ENCODE assay signal across 19 cellular contexts in genomic region chr11:84243629-84244263, GRCh38.
DNase-seq lines count a peak whose midpoint lies in the region; ATAC-seq, FAIRE-seq and TF ChIP-seq lines count a peak whose summit lies in the region.
"Had no signal": no experiment of that assay in that cellular context is flagged by ENCODE, and none has a peak within 500 bp of the region (broad histone marks: within the 10 kb centered on the region; RNA-seq: fewer than 3 reads in every experiment).

No MANE protein-coding gene starts in this region.

- no peak overlapping the region for H3K27ac Mint-ChIP-seq in CD4-positive, alpha-beta T cell
- H3K27ac Mint-ChIP-seq: activated naive CD4-positive, alpha-beta T cell treated with anti-CD3 and anti-CD28 coated beads, Interleukin-2, amount 50 U/mL, for 24 hours; stimulated activated naive CD8-positive, alpha-beta T cell treated with anti-CD3 and anti-CD28 coated beads, Interleukin-15, Interleukin-2, amounts not matched to agents 100 ng/mL and 50 ng/mL, for 24 hours had no signal

- H3K27me3 ChIP-seq in CD4-positive, alpha-beta T cell (ENCODE audit: control insufficient read depth, insufficient read depth, low read length), result no peaks in the 10 kb centered on the region
- H3K27me3 ChIP-seq: cardiac muscle cell, foreskin keratinocyte had no signal

- CTCF ChIA-PET in CD4-positive, alpha-beta T cell (lab: Charles Lee), result no interaction called here

- DNase-seq in GM19239 (ENCODE audit: insufficient read length, low spot score) (no peak), mesenteric fat pad (ENCODE audit: low spot score) (no peak)
- DNase-seq in CD4-positive, alpha-beta T cell, result no peak
- no peak for DNase-seq in activated T-cell treated with anti-CD3 and anti-CD28 coated beads, Interleukin-2, amount 50 U/mL, for 4 hours
- DNase-seq: DMS79, foreskin keratinocyte, IMR-90, midbrain, NCI-H1105, NCI-H345, occipital lobe had no signal

- intact Hi-C loops in CD4-positive, alpha-beta T cell (cut with DNase I, micrococcal nuclease), result no loop called here

- H3K9me3 ChIP-seq in CD4-positive, alpha-beta T cell (ENCODE audit: control insufficient read depth, low read length), result peaks cover 5% of the 10 kb centered on the region

- H3K9me3 Mint-ChIP-seq in CD4-positive, alpha-beta T cell, result peaks cover 5% of the 10 kb centered on the region
- H3K9me3 Mint-ChIP-seq in activated T-cell treated with anti-CD3 and anti-CD28 coated beads, Interleukin-2, amount 50 U/mL, for 4 hours, result peaks cover 4% of the 10 kb centered on the region
- H3K9me3 Mint-ChIP-seq: activated naive CD4-positive, alpha-beta T cell treated with anti-CD3 and anti-CD28 coated beads, Interleukin-2, amount 50 U/mL, for 24 hours had no signal

- H3K27me3 Mint-ChIP-seq in CD4-positive, alpha-beta T cell, result no peaks in the 10 kb centered on the region
- H3K27me3 Mint-ChIP-seq in activated T-cell treated with anti-CD3 and anti-CD28 coated beads, Interleukin-2, amount 50 U/mL, for 4 hours (ENCODE audit: low read depth), result no peaks in the 10 kb centered on the region
- H3K27me3 Mint-ChIP-seq: activated naive CD4-positive, alpha-beta T cell treated with anti-CD3 and anti-CD28 coated beads, Interleukin-2, amount 50 U/mL, for 24 hours; stimulated activated naive CD8-positive, alpha-beta T cell treated with anti-CD3 and anti-CD28 coated beads, Interleukin-15, Interleukin-2, amounts not matched to agents 100 ng/mL and 50 ng/mL, for 24 hours had no signal

- no peak overlapping the region for H3K4me3 Mint-ChIP-seq in CD4-positive, alpha-beta T cell
- H3K4me3 Mint-ChIP-seq in activated T-cell treated with anti-CD3 and anti-CD28 coated beads, Interleukin-2, amount 50 U/mL, for 4 hours, result no peak overlapping the region
- H3K4me3 Mint-ChIP-seq: activated naive CD4-positive, alpha-beta T cell treated with anti-CD3 and anti-CD28 coated beads, Interleukin-2, amount 50 U/mL, for 24 hours; stimulated activated naive CD8-positive, alpha-beta T cell treated with anti-CD3 and anti-CD28 coated beads, Interleukin-15, Interleukin-2, amounts not matched to agents 100 ng/mL and 50 ng/mL, for 24 hours had no signal

- H3K4me1 Mint-ChIP-seq in CD4-positive, alpha-beta T cell (ENCODE audit: low read depth), result no peaks in the 10 kb centered on the region
- H3K4me1 Mint-ChIP-seq in activated T-cell treated with anti-CD3 and anti-CD28 coated beads, Interleukin-2, amount 50 U/mL, for 4 hours (ENCODE audit: low read depth), result no peaks in the 10 kb centered on the region
- H3K4me1 Mint-ChIP-seq: activated naive CD4-positive, alpha-beta T cell treated with anti-CD3 and anti-CD28 coated beads, Interleukin-2, amount 50 U/mL, for 24 hours had no signal

- FAIRE-seq in GM19239 (lab: Jason Lieb, UNC), result no peak
- FAIRE-seq: GM18507 had no signal

- ATAC-seq in GM18519 (IDR thresholded peaks at IDR 0.05; ENCODE audit: low FRiP score, unreplicated experiment), result peak; percentile 92
- peak; percentile 74 for ATAC-seq in GM21390 (IDR thresholded peaks at IDR 0.05; ENCODE audit: unreplicated experiment)
- ATAC-seq in HG02938 (IDR thresholded peaks at IDR 0.05; ENCODE audit: unreplicated experiment), result peak; percentile 83
- peak; percentile 70 for ATAC-seq in HG03521 (IDR thresholded peaks at IDR 0.05; ENCODE audit: unreplicated experiment)
- no peak for ATAC-seq in CD4-positive, alpha-beta T cell (ENCODE audit: poor library complexity)
- no peak for ATAC-seq in activated T-cell treated with anti-CD3 and anti-CD28 coated beads, Interleukin-2, amount 50 U/mL, for 4 hours
- ATAC-seq: foreskin keratinocyte had no signal

- no peak for TF ChIP-seq CTCF in CD4-positive, alpha-beta T cell (IDR thresholded peaks at IDR 0.05)

- no peak overlapping the region for H3K27ac ChIP-seq in CD4-positive, alpha-beta T cell (ENCODE audit: low read depth, low read length)
- H3K27ac ChIP-seq: cardiac muscle cell, foreskin keratinocyte had no signal

- POLR2A ChIA-PET in CD4-positive, alpha-beta T cell (lab: Charles Lee), result no interaction called here

- no peaks in the 10 kb centered on the region for H3K36me3 Mint-ChIP-seq in CD4-positive, alpha-beta T cell (ENCODE audit: low read depth)
- no peaks in the 10 kb centered on the region for H3K36me3 Mint-ChIP-seq in activated T-cell treated with anti-CD3 and anti-CD28 coated beads, Interleukin-2, amount 50 U/mL, for 4 hours (ENCODE audit: insufficient read depth)
- H3K36me3 Mint-ChIP-seq: activated naive CD4-positive, alpha-beta T cell treated with anti-CD3 and anti-CD28 coated beads, Interleukin-2, amount 50 U/mL, for 24 hours had no signal

Comparison
In these comparisons a context has a peak if more than half of its experiments do, and no peak if none do; other contexts are left out.
1. ATAC-seq: peak in GM18519 (single experiment), GM21390 (single experiment), HG02938 (single experiment) and HG03521 (single experiment); none in CD4-positive, alpha-beta T cell (single experiment) and activated T-cell treated with anti-CD3 and anti-CD28 coated beads, Interleukin-2, amount 50 U/mL, for 4 hours (0 of 2).